Comparison of ENCODE assay signal across 8 cellular contexts in genomic region chr13:42271337-42272114, GRCh38. TPM values are rescaled to one million over a fixed set of nuclear protein-coding genes. Genes with fewer than 3 reads are reported as not detected.
A peak's percentile ranks its signal among the peaks of the same experiment; 100 is the strongest.
DNase-seq lines count a peak whose midpoint lies in the region; ATAC-seq and TF ChIP-seq lines count a peak whose summit lies in the region.

No MANE protein-coding gene starts in this region.

- H3K4me1 Mint-ChIP-seq in GM23338: peaks cover 38% of the 10 kb centered on the region
- peaks cover 36% of the 10 kb centered on the region for H3K4me1 Mint-ChIP-seq in activated T-helper 17 cell treated with anti-CD3 and anti-CD28 coated beads, Interleukin-2, amount 50 U/mL, for 72 hours
- peaks cover 16 to 55% (median 47%) of the 10 kb centered on the region in 7 donors for H3K4me1 Mint-ChIP-seq in naive thymus-derived CD4-positive, alpha-beta T cell
- peaks cover 56% of the 10 kb centered on the region for H3K4me1 Mint-ChIP-seq in stimulated activated memory B cell treated with anti-CD40 and anti-IgM and Interleukin-4, amounts not matched to agents 10 μg/mL and 1 μg/mL and 100 μg/mL, for 72 hours

- H3K9me3 Mint-ChIP-seq in GM23338: peaks cover 27% of the 10 kb centered on the region
- no peaks in the 10 kb centered on the region for H3K9me3 Mint-ChIP-seq in activated T-helper 17 cell treated with anti-CD3 and anti-CD28 coated beads, Interleukin-2, amount 50 U/mL, for 72 hours
- H3K9me3 Mint-ChIP-seq in naive thymus-derived CD4-positive, alpha-beta T cell: peaks cover 0 to 4% (median 0%) of the 10 kb centered on the region in 11 donors
- H3K9me3 Mint-ChIP-seq in stimulated activated memory B cell treated with anti-CD40 and anti-IgM and Interleukin-4, amounts not matched to agents 10 μg/mL and 1 μg/mL and 100 μg/mL, for 72 hours: no peaks in the 10 kb centered on the region

- no peak for TF ChIP-seq CTCF in GM23338 (conservative IDR thresholded peaks at IDR 0.05; ENCODE audit: low read depth in 2 of 2)
- no peak for TF ChIP-seq CTCF in fibroblast of mammary gland (conservative IDR thresholded peaks at IDR 0.05; ENCODE audit: control insufficient read depth, insufficient read depth, low read depth, low read length)

- H2AFZ ChIP-seq in GM23338: peak overlapping the region; percentile 89

- peaks cover 5% of the 10 kb centered on the region; the same call in 1 of the 2 replicates for H3F3A ChIP-seq in GM23338 (replicated peaks; ENCODE audit: low read depth)

- CTCF ChIA-PET in naive thymus-derived CD4-positive, alpha-beta T cell (lab: Charles Lee): no interaction called here

- no peaks in the 10 kb centered on the region for H3K9me3 ChIP-seq in naive thymus-derived CD4-positive, alpha-beta T cell (ENCODE audit: control insufficient read depth in 2 of 3, low read length in 3 of 3)

- no peaks in the 10 kb centered on the region for H4K20me1 ChIP-seq in GM23338 (replicated peaks; ENCODE audit: insufficient read depth)

- ATAC-seq in GM23338: peak; percentile 83
- peak; percentile 88 for ATAC-seq in activated T-helper 17 cell treated with anti-CD3 and anti-CD28 coated beads, Interleukin-2, amount 50 U/mL, for 72 hours (replicated peaks)
- peak; percentile 93 for ATAC-seq in naive thymus-derived CD4-positive, alpha-beta T cell
- ATAC-seq in stimulated activated memory B cell treated with anti-CD40 and anti-IgM and Interleukin-4, amounts not matched to agents 10 μg/mL and 1 μg/mL and 100 μg/mL, for 72 hours: peak; percentile 95

- peak overlapping the region; percentile 98 for H3K4me3 Mint-ChIP-seq in GM23338
- H3K4me3 Mint-ChIP-seq in activated T-helper 17 cell treated with anti-CD3 and anti-CD28 coated beads, Interleukin-2, amount 50 U/mL, for 72 hours: no peak overlapping the region
- peak overlapping the region in 9 of 10 donors; percentile 84 to 98 (median 97) for H3K4me3 Mint-ChIP-seq in naive thymus-derived CD4-positive, alpha-beta T cell
- peak overlapping the region; percentile 97 for H3K4me3 Mint-ChIP-seq in stimulated activated memory B cell treated with anti-CD40 and anti-IgM and Interleukin-4, amounts not matched to agents 10 μg/mL and 1 μg/mL and 100 μg/mL, for 72 hours

- H3K9me2 ChIP-seq in GM23338 (ENCODE audit: insufficient read depth): no peaks in the 10 kb centered on the region

- H3K27me3 Mint-ChIP-seq in GM23338 (ENCODE audit: insufficient read depth, low read depth, poor library complexity): peaks cover 15% of the 10 kb centered on the region
- no peaks in the 10 kb centered on the region for H3K27me3 Mint-ChIP-seq in activated T-helper 17 cell treated with anti-CD3 and anti-CD28 coated beads, Interleukin-2, amount 50 U/mL, for 72 hours
- H3K27me3 Mint-ChIP-seq in naive thymus-derived CD4-positive, alpha-beta T cell: peaks cover 0 to 5% (median 0%) of the 10 kb centered on the region in 5 donors
- no peaks in the 10 kb centered on the region for H3K27me3 Mint-ChIP-seq in stimulated activated memory B cell treated with anti-CD40 and anti-IgM and Interleukin-4, amounts not matched to agents 10 μg/mL and 1 μg/mL and 100 μg/mL, for 72 hours

- no peaks in the 10 kb centered on the region for H3K36me3 ChIP-seq in GM23338 (ENCODE audit: insufficient read depth)
- H3K36me3 ChIP-seq in naive thymus-derived CD4-positive, alpha-beta T cell (ENCODE audit: control insufficient read depth in 2 of 3, insufficient read depth in 3 of 3, low read length in 3 of 3): peaks cover 0 to 4% (median 0%) of the 10 kb centered on the region in 3 experiments

- H3K27ac ChIP-seq in GM23338 (ENCODE audit: low read depth): peak overlapping the region; percentile 55
- H3K27ac ChIP-seq in naive thymus-derived CD4-positive, alpha-beta T cell (ENCODE audit: low read depth, low read length): peak overlapping the region; percentile 93

- H3K79me2 ChIP-seq in GM23338 (replicated peaks; ENCODE audit: insufficient read depth): peaks cover 43% of the 10 kb centered on the region

- intact Hi-C loops in naive thymus-derived CD4-positive, alpha-beta T cell (cut with micrococcal nuclease): loop anchor here (1.0 to 10.0 kb wide), 23 partner anchors 55 to 1873 kb away; partner anchors contain the start of genes KBTBD6 (in 2 of the 2), MTRF1 (in 2 of the 2), VWA8 (in 2 of the 2) and CCDC122 (in 1 of the 2)

- no peaks in the 10 kb centered on the region for H3K27me3 ChIP-seq in GM23338 (ENCODE audit: insufficient read depth)
- H3K27me3 ChIP-seq in naive thymus-derived CD4-positive, alpha-beta T cell (ENCODE audit: control insufficient read depth in 2 of 2, insufficient read depth in 2 of 2, low read length in 2 of 2): no peaks in the 10 kb centered on the region

- peaks cover 20% of the 10 kb centered on the region for H3K36me3 Mint-ChIP-seq in GM23338 (ENCODE audit: low read depth)
- H3K36me3 Mint-ChIP-seq in activated T-helper 17 cell treated with anti-CD3 and anti-CD28 coated beads, Interleukin-2, amount 50 U/mL, for 72 hours (ENCODE audit: low read depth): peaks cover 36% of the 10 kb centered on the region
- peaks cover 0 to 11% (median 0%) of the 10 kb centered on the region in 5 donors for H3K36me3 Mint-ChIP-seq in naive thymus-derived CD4-positive, alpha-beta T cell
- H3K36me3 Mint-ChIP-seq in stimulated activated memory B cell treated with anti-CD40 and anti-IgM and Interleukin-4, amounts not matched to agents 10 μg/mL and 1 μg/mL and 100 μg/mL, for 72 hours: peaks cover 10% of the 10 kb centered on the region

- peak overlapping the region; percentile 76 for H3K4me2 ChIP-seq in GM23338

- DNase-seq in Daoy (ENCODE audit: low read depth) (peak; percentile 88), GM23338 (ENCODE audit: low spot score) (peak; percentile 97), Kasumi-1 (lab: John Stamatoyannopoulos, UW) (peak; percentile 95 to 97), RPMI7951 (ENCODE audit: low read depth) (peak; percentile 95), fibroblast of mammary gland (ENCODE audit: low read depth) (peak; percentile 98)
- peak; percentile 87 to 96 (median 93) for DNase-seq in naive thymus-derived CD4-positive, alpha-beta T cell

- peak overlapping the region; percentile 95 for H3K27ac Mint-ChIP-seq in GM23338
- H3K27ac Mint-ChIP-seq in activated T-helper 17 cell treated with anti-CD3 and anti-CD28 coated beads, Interleukin-2, amount 50 U/mL, for 72 hours: peak overlapping the region; percentile 97
- peak overlapping the region; percentile 75 to 98 (median 96) for H3K27ac Mint-ChIP-seq in naive thymus-derived CD4-positive, alpha-beta T cell
- H3K27ac Mint-ChIP-seq in stimulated activated memory B cell treated with anti-CD40 and anti-IgM and Interleukin-4, amounts not matched to agents 10 μg/mL and 1 μg/mL and 100 μg/mL, for 72 hours: peak overlapping the region; percentile 100

- H3K4me1 ChIP-seq in GM23338 (ENCODE audit: insufficient read depth): peaks cover 22% of the 10 kb centered on the region
- peaks cover 21 to 22% of the 10 kb centered on the region in 2 donors for H3K4me1 ChIP-seq in naive thymus-derived CD4-positive, alpha-beta T cell (ENCODE audit: control insufficient read depth in 2 of 2, insufficient read depth in 2 of 2, low read length in 2 of 2)

- POLR2A ChIA-PET in naive thymus-derived CD4-positive, alpha-beta T cell (lab: Charles Lee): interaction anchor here (0.6 to 2.7 kb wide), 6 partner anchors 10 to 311 kb away, joined by 3 to 11 read pairs (median 4); partner anchors contain the start of gene VWA8

- H3K4me3 ChIP-seq in GM23338 (peak overlapping the region; percentile 68), fibroblast of mammary gland (ENCODE audit: control insufficient read depth, low read depth, low read length) (peak overlapping the region; percentile 76)
- peak overlapping the region; percentile 84 for H3K4me3 ChIP-seq in naive thymus-derived CD4-positive, alpha-beta T cell (ENCODE audit: low read length)

TF ChIP-seq in GM23338, 12 proteins besides CTCF, POLR2A, EP300 and RAD21 (continues in another document):
- no peak for TF ChIP-seq ZNF331 (CRISPR knock-in tag; IDR thresholded peaks at IDR 0.05; ENCODE audit: low read depth)
- peak; percentile 74 for TF ChIP-seq JUNB (IDR thresholded peaks at IDR 0.05; ENCODE audit: unreplicated experiment)
- no peak for TF ChIP-seq EZH2phosphoT487 (IDR thresholded peaks at IDR 0.05; ENCODE audit: unreplicated experiment)
- 0 out of 2 replicates have a peak, but pooled peaks have one; percentile 14 for TF ChIP-seq CREB1 (CRISPR knock-in tag; IDR thresholded peaks at IDR 0.05; ENCODE audit: low read depth)
- no peak for TF ChIP-seq STAT1 (IDR thresholded peaks at IDR 0.05; ENCODE audit: unreplicated experiment)
- TF ChIP-seq NANOG (IDR thresholded peaks at IDR 0.05; ENCODE audit: borderline replicate concordance): no peak

RNA-seq across cellular contexts. Expression of gene AKAP11, which starts 0.4 kb away (rescaled TPM):
- total RNA-seq in Daoy (2014; rRNA removed; shearing (Covaris generic)): 7.2 and 8.3 TPM in 2 replicates
- 20.7 and 21.6 TPM in 2 replicates for total RNA-seq in GM23338 (2014; rRNA removed; shearing (Covaris generic))
- polyA plus RNA-seq in GM23338 (2016; fragmentation: Nextera tagmentation; extraction: Ambion mirVana): 4.2 and 4.3 TPM in 2 replicates
- 13.0 and 16.9 TPM in 2 replicates for total RNA-seq in RPMI7951 (2014; rRNA removed; shearing (Covaris generic))
- total RNA-seq in activated T-helper 17 cell treated with anti-CD3 and anti-CD28 coated beads, Interleukin-2, amount 50 U/mL, for 72 hours: 10 to 100 TPM; 30.3 to 48.6 TPM
- 10 to 100 TPM; 23.2 to 42.1 (median 33.2) TPM for total RNA-seq in naive thymus-derived CD4-positive, alpha-beta T cell
- polyA plus RNA-seq in naive thymus-derived CD4-positive, alpha-beta T cell: 1 to 10 TPM; 2.6 to 3.2 TPM

Comparison
In these comparisons a context has a peak if more than half of its experiments do, and no peak if none do; other contexts are left out.
1. Peak in every context shown above with its lines: DNase-seq, ATAC-seq, H3K4me3 ChIP-seq and H3K27ac ChIP-seq.